In the genomic region with DNA sequence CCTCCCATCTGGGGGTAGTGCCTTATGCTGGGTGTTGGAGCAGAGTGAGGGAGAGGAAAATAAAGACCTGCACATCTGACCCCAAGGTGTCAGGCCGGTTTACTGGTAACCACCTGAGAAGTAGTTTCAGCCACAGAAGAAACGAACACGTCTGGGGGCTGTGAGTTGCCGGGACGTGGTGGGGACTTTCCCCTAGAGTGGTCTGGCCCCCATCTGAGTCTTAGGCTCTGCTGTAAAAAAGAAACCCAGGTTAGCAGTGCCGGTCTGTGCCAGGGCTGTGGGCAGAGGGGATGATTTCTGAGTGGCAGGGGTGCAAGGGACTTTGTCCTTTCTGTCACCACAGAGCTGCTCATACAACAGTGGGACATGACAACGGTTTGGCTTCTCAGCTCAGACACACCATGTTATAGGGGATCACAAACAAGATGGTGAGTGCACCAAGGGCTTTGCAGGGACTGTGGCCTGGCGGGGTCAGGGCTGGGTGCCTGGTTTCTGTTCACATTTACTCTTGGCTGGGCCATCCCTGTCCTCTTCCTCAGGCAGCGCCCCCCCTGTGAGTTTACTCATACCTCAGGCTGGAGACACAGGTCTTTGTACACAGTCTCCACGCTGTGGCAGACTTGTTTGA, we compare ENCODE assay signal across 12 cellular contexts. TPM values are rescaled to one million over a fixed set of nuclear protein-coding genes. Genes with fewer than 3 reads are reported as not detected.
DNase-seq lines count a peak whose midpoint lies in the region; ATAC-seq, FAIRE-seq and TF ChIP-seq lines count a peak whose summit lies in the region.
"Had no signal": no experiment of that assay in that cellular context is flagged by ENCODE, and none has a peak within 500 bp of the region (broad histone marks: within the 10 kb centered on the region; RNA-seq: fewer than 3 reads in every experiment).

No MANE protein-coding gene starts in this region.

- peak overlapping the region; percentile 64 for H3K27ac Mint-ChIP-seq in activated CD8-positive, alpha-beta T cell treated with anti-CD3 and anti-CD28 coated beads, Interleukin-2, amount 10 ng/mL, durations not matched to agents 7 days and 5 days
- H3K27ac Mint-ChIP-seq: endodermal cell had no signal

- peak; percentile 94 for FAIRE-seq in GM12891 (lab: Jason Lieb, UNC)

- CTCF ChIA-PET in activated CD8-positive, alpha-beta T cell treated with anti-CD3 and anti-CD28 coated beads, Interleukin-2, amount 10 ng/mL, durations not matched to agents 7 days and 5 days (lab: Charles Lee) = interaction anchor here (1.1 to 4.8 kb wide), 8 partner anchors 8 to 65 kb away, joined by 3 to 37 read pairs (median 4); partner anchors contain the start of gene GCDH

- peaks cover 22% of the 10 kb centered on the region for H3K4me1 Mint-ChIP-seq in activated CD8-positive, alpha-beta T cell treated with anti-CD3 and anti-CD28 coated beads, Interleukin-2, amount 10 ng/mL, durations not matched to agents 7 days and 5 days (ENCODE audit: low read depth)
- H3K4me1 Mint-ChIP-seq: endodermal cell had no signal

- H3K27me3 Mint-ChIP-seq in activated CD8-positive, alpha-beta T cell treated with anti-CD3 and anti-CD28 coated beads, Interleukin-2, amount 10 ng/mL, durations not matched to agents 7 days and 5 days (ENCODE audit: low read depth) = no peaks in the 10 kb centered on the region

- no peak overlapping the region for H3K4me3 Mint-ChIP-seq in activated CD8-positive, alpha-beta T cell treated with anti-CD3 and anti-CD28 coated beads, Interleukin-2, amount 10 ng/mL, durations not matched to agents 7 days and 5 days
- H3K4me3 Mint-ChIP-seq: endodermal cell had no signal

- DNase-seq in GM12891 (ENCODE audit: insufficient read length, low spot score) = peak; percentile 63
- peak; percentile 41 for DNase-seq in activated CD8-positive, alpha-beta T cell treated with anti-CD3 and anti-CD28 coated beads, Interleukin-2, amount 10 ng/mL, durations not matched to agents 7 days and 5 days
- DNase-seq in stimulated activated CD4-positive, alpha-beta T cell treated with anti-CD3 and anti-CD28 coated beads, Interleukin-15, amount 100 ng/mL, for 24 hours = no peak
- no peak for DNase-seq in NCI-H748 (lab: John Stamatoyannopoulos, UW; ENCODE audit: unreplicated experiment)
- no peak for DNase-seq in A172 (ENCODE audit: low spot score)
- DNase-seq in SW 1271 (lab: John Stamatoyannopoulos, UW) = no peak
- DNase-seq: endodermal cell, NCI-H1436, OCI-M1 had no signal

- peak; percentile 77 for ATAC-seq in GM19324 (IDR thresholded peaks at IDR 0.05; ENCODE audit: low FRiP score, unreplicated experiment)
- ATAC-seq in HG02970 (IDR thresholded peaks at IDR 0.05; ENCODE audit: low FRiP score, unreplicated experiment) = peak; percentile 49
- peak; percentile 72 for ATAC-seq in activated CD8-positive, alpha-beta T cell treated with anti-CD3 and anti-CD28 coated beads, Interleukin-2, amount 10 ng/mL, durations not matched to agents 7 days and 5 days

- POLR2A ChIA-PET in activated CD8-positive, alpha-beta T cell treated with anti-CD3 and anti-CD28 coated beads, Interleukin-2, amount 10 ng/mL, durations not matched to agents 7 days and 5 days (lab: Charles Lee) = interaction anchor here (0.6 to 2.2 kb wide), 7 partner anchors 9 to 139 kb away, joined by 3 to 15 read pairs (median 4); partner anchors contain the start of genes CALR and GCDH

- no peak for TF ChIP-seq POLR2A in GM12891 (IDR thresholded peaks at IDR 0.05; ENCODE audit: low read depth, low read length)

- H3K36me3 Mint-ChIP-seq in activated CD8-positive, alpha-beta T cell treated with anti-CD3 and anti-CD28 coated beads, Interleukin-2, amount 10 ng/mL, durations not matched to agents 7 days and 5 days (ENCODE audit: low read depth) = peaks cover 25% of the 10 kb centered on the region

- H3K9me3 Mint-ChIP-seq in activated CD8-positive, alpha-beta T cell treated with anti-CD3 and anti-CD28 coated beads, Interleukin-2, amount 10 ng/mL, durations not matched to agents 7 days and 5 days (ENCODE audit: insufficient read depth) = no peaks in the 10 kb centered on the region
- H3K9me3 Mint-ChIP-seq: endodermal cell had no signal

TF ChIP-seq in GM12891, 5 proteins besides CTCF, POLR2A, EP300 and RAD21:
- TF ChIP-seq TAF1 (IDR thresholded peaks at IDR 0.05; ENCODE audit: low read depth, low read length) (no peak), POU2F2 (IDR thresholded peaks at IDR 0.05; ENCODE audit: low read depth, low read length) (peak; percentile 71; the same call in 1 of the 2 replicates), POLR2AphosphoS5 (IDR thresholded peaks at IDR 0.05; ENCODE audit: low read depth, low read length) (no peak), PAX5 (IDR thresholded peaks at IDR 0.05; ENCODE audit: insufficient read depth, low read length, severe bottlenecking) (peak; percentile 24)

RNA-seq across cellular contexts. Expression of gene GCDH, which starts 9.0 kb away (rescaled TPM):
- polyA plus RNA-seq in GM12891 (2012; ENCODE audit: low read depth, missing spikeins) = 27.1 TPM
- 10 to 100 TPM; 39.5 to 42.5 TPM for total RNA-seq in activated CD8-positive, alpha-beta T cell treated with anti-CD3 and anti-CD28 coated beads, Interleukin-2, amount 10 ng/mL, durations not matched to agents 7 days and 5 days
- total RNA-seq in A172 (2014; rRNA removed; shearing (Covaris generic)) = 25.0 and 25.8 TPM in 2 replicates

RNA-seq across cellular contexts. Expression of gene KLF1, which starts 13.0 kb away (rescaled TPM):
- 0.05 TPM for polyA plus RNA-seq in GM12891 (2012; ENCODE audit: low read depth, missing spikeins)
- under 1 TPM in 1 of 2 experiments, not detected in 1; 0.21 TPM for total RNA-seq in activated CD8-positive, alpha-beta T cell treated with anti-CD3 and anti-CD28 coated beads, Interleukin-2, amount 10 ng/mL, durations not matched to agents 7 days and 5 days
- not detected in 2 replicates for total RNA-seq in A172 (2014; rRNA removed; shearing (Covaris generic))
- total RNA-seq: subcutaneous adipose tissue had no signal

RNA-seq across cellular contexts. Expression of gene DNASE2, which starts 18.8 kb away (rescaled TPM):
- polyA plus RNA-seq in GM12891 (2012; ENCODE audit: low read depth, missing spikeins) = 11.8 TPM
- 10 to 100 TPM; 26.1 to 27.4 TPM for total RNA-seq in activated CD8-positive, alpha-beta T cell treated with anti-CD3 and anti-CD28 coated beads, Interleukin-2, amount 10 ng/mL, durations not matched to agents 7 days and 5 days
- total RNA-seq in A172 (2014; rRNA removed; shearing (Covaris generic)) = 61.3 and 74.4 TPM in 2 replicates

RNA-seq across cellular contexts. Expression of gene SYCE2, which starts 19.1 kb away (rescaled TPM):
- 2.5 TPM for polyA plus RNA-seq in GM12891 (2012; ENCODE audit: low read depth, missing spikeins)
- total RNA-seq in activated CD8-positive, alpha-beta T cell treated with anti-CD3 and anti-CD28 coated beads, Interleukin-2, amount 10 ng/mL, durations not matched to agents 7 days and 5 days = 1 to 10 TPM; 3.4 to 3.9 TPM
- 0.12 and 0.28 TPM in 2 replicates for total RNA-seq in A172 (2014; rRNA removed; shearing (Covaris generic))
- total RNA-seq: subcutaneous adipose tissue had no signal

RNA-seq across cellular contexts. Expression of gene FARSA, which starts 33.5 kb away (rescaled TPM):
- 73.3 TPM for polyA plus RNA-seq in GM12891 (2012; ENCODE audit: low read depth, missing spikeins)
- 100 to 1,000 TPM in 1 of 2 experiments, 10 to 100 TPM in 1; 98.8 to 106 TPM for total RNA-seq in activated CD8-positive, alpha-beta T cell treated with anti-CD3 and anti-CD28 coated beads, Interleukin-2, amount 10 ng/mL, durations not matched to agents 7 days and 5 days
- 98.2 and 99.1 TPM in 2 replicates for total RNA-seq in A172 (2014; rRNA removed; shearing (Covaris generic))

Comparison
In these comparisons a context has a peak if more than half of its experiments do, and no peak if none do; other contexts are left out.
1. DNase-seq: peak in GM12891 (single experiment) and activated CD8-positive, alpha-beta T cell treated with anti-CD3 and anti-CD28 coated beads, Interleukin-2, amount 10 ng/mL, durations not matched to agents 7 days and 5 days (single experiment); none in stimulated activated CD4-positive, alpha-beta T cell treated with anti-CD3 and anti-CD28 coated beads, Interleukin-15, amount 100 ng/mL, for 24 hours (single experiment), NCI-H748 (single experiment), A172 (single experiment) and SW 1271 (0 of 2).
2. Peak in every context shown above with its lines, with median percentiles within 50 percentile points of each other: ATAC-seq.